ENCODE assay signal across 23 cellular contexts in genomic region chr4:169557061-169557636, GRCh38. TPM values are rescaled to one million over a fixed set of nuclear protein-coding genes. Genes with fewer than 3 reads are reported as not detected.
DNase-seq lines count a peak whose midpoint lies in the region; ATAC-seq and TF ChIP-seq lines count a peak whose summit lies in the region.
"Had no signal": no experiment of that assay in that cellular context is flagged by ENCODE, and none has a peak within 500 bp of the region (broad histone marks: within the 10 kb centered on the region; RNA-seq: fewer than 3 reads in every experiment).

No MANE protein-coding gene starts in this region.

- H3K9me3 Mint-ChIP-seq in activated CD4-positive, alpha-beta memory T cell treated with anti-CD3 and anti-CD28 coated beads for 36 hours = no peaks in the 10 kb centered on the region
- H3K9me3 Mint-ChIP-seq in naive thymus-derived CD4-positive, alpha-beta T cell = peaks cover 0 to 16% (median 3%) of the 10 kb centered on the region in 11 donors
- H3K9me3 Mint-ChIP-seq: activated naive CD8-positive, alpha-beta T cell treated with anti-CD3 and anti-CD28 coated beads, Interleukin-2, amount 10 ng/mL, durations not matched to agents 7 days and 5 days; activated T-helper 17 cell treated with anti-CD3 and anti-CD28 coated beads, Interleukin-2, amount 50 U/mL, for 72 hours had no signal

- intact Hi-C loops in activated CD4-positive, alpha-beta memory T cell treated with anti-CD3 and anti-CD28 coated beads for 36 hours (cut with micrococcal nuclease) = no loop called here
- intact Hi-C loops in naive thymus-derived CD4-positive, alpha-beta T cell (cut with micrococcal nuclease) = no loop called here

- peaks cover 45% of the 10 kb centered on the region for H3K36me3 Mint-ChIP-seq in activated CD4-positive, alpha-beta memory T cell treated with anti-CD3 and anti-CD28 coated beads for 36 hours
- H3K36me3 Mint-ChIP-seq in naive thymus-derived CD4-positive, alpha-beta T cell = peaks cover 8 to 63% (median 55%) of the 10 kb centered on the region in 5 donors

- H3K9me3 ChIP-seq in naive thymus-derived CD4-positive, alpha-beta T cell (ENCODE audit: control insufficient read depth in 2 of 3, low read length in 3 of 3) = no peaks in the 10 kb centered on the region
- H3K9me3 ChIP-seq: testis had no signal

- H3K4me1 ChIP-seq in naive thymus-derived CD4-positive, alpha-beta T cell (ENCODE audit: control insufficient read depth in 2 of 2, insufficient read depth in 2 of 2, low read length in 2 of 2) = no peaks in the 10 kb centered on the region
- H3K4me1 ChIP-seq: parathyroid adenoma, testis had no signal

- H3K27me3 ChIP-seq in naive thymus-derived CD4-positive, alpha-beta T cell (ENCODE audit: control insufficient read depth in 2 of 2, insufficient read depth in 2 of 2, low read length in 2 of 2) = no peaks in the 10 kb centered on the region
- H3K27me3 ChIP-seq: testis had no signal

- in situ Hi-C loops in astrocyte of the cerebellum (cut with HindIII; ENCODE audit: low sequenced_read_pairs) = no loop called here

- H3K27ac Mint-ChIP-seq in activated CD4-positive, alpha-beta memory T cell treated with anti-CD3 and anti-CD28 coated beads for 36 hours = no peak overlapping the region
- H3K27ac Mint-ChIP-seq in naive thymus-derived CD4-positive, alpha-beta T cell = no peak overlapping the region
- H3K27ac Mint-ChIP-seq: activated CD4-positive, alpha-beta T cell treated with anti-CD3 and anti-CD28 coated beads for 36 hours; activated naive CD8-positive, alpha-beta T cell treated with anti-CD3 and anti-CD28 coated beads, Interleukin-2, amount 10 ng/mL, durations not matched to agents 7 days and 5 days; activated T-helper 17 cell treated with anti-CD3 and anti-CD28 coated beads, Interleukin-2, amount 50 U/mL, for 72 hours; CD14-positive monocyte; memory B cell; stimulated activated naive B cell treated with anti-CD40 and anti-IgM and Interleukin-4, amounts not matched to agents 10 μg/mL and 1 μg/mL and 100 μg/mL, for 72 hours had no signal

- ATAC-seq in naive thymus-derived CD4-positive, alpha-beta T cell = no peak
- ATAC-seq in HG03045 (IDR thresholded peaks at IDR 0.05; ENCODE audit: unreplicated experiment) = no peak
- ATAC-seq: activated CD4-positive, alpha-beta T cell treated with anti-CD3 and anti-CD28 coated beads for 36 hours; activated T-helper 17 cell treated with anti-CD3 and anti-CD28 coated beads, Interleukin-2, amount 50 U/mL, for 72 hours; GM12878; naive thymus-derived CD8-positive, alpha-beta T cell; stimulated activated naive B cell treated with anti-CD40 and anti-IgM and Interleukin-4, amounts not matched to agents 10 μg/mL and 1 μg/mL and 100 μg/mL, for 72 hours had no signal

- CTCF ChIA-PET in activated CD4-positive, alpha-beta memory T cell treated with anti-CD3 and anti-CD28 coated beads for 36 hours (lab: Charles Lee) = no interaction called here
- CTCF ChIA-PET in naive thymus-derived CD4-positive, alpha-beta T cell (lab: Charles Lee) = no interaction called here

- no peak for TF ChIP-seq CTCF in LNCaP clone FGC (IDR thresholded peaks at IDR 0.05; ENCODE audit: control insufficient read depth, extremely low read depth, insufficient read depth)
- TF ChIP-seq CTCF in astrocyte of the cerebellum (IDR thresholded peaks at IDR 0.05; ENCODE audit: low read depth, low read length, missing control alignments) = no peak

- POLR2A ChIA-PET in activated CD4-positive, alpha-beta memory T cell treated with anti-CD3 and anti-CD28 coated beads for 36 hours (lab: Charles Lee) = no interaction called here
- POLR2A ChIA-PET in naive thymus-derived CD4-positive, alpha-beta T cell (lab: Charles Lee) = no interaction called here

- H3K27ac ChIP-seq in naive thymus-derived CD4-positive, alpha-beta T cell (ENCODE audit: low read depth, low read length) = no peak overlapping the region
- H3K27ac ChIP-seq: GM23248, parathyroid adenoma, testis had no signal

- H3K27me3 Mint-ChIP-seq in activated CD4-positive, alpha-beta memory T cell treated with anti-CD3 and anti-CD28 coated beads for 36 hours = no peaks in the 10 kb centered on the region
- no peaks in the 10 kb centered on the region for H3K27me3 Mint-ChIP-seq in naive thymus-derived CD4-positive, alpha-beta T cell
- H3K27me3 Mint-ChIP-seq: activated CD4-positive, alpha-beta T cell treated with anti-CD3 and anti-CD28 coated beads for 36 hours; activated naive CD8-positive, alpha-beta T cell treated with anti-CD3 and anti-CD28 coated beads, Interleukin-2, amount 10 ng/mL, durations not matched to agents 7 days and 5 days; activated T-helper 17 cell treated with anti-CD3 and anti-CD28 coated beads, Interleukin-2, amount 50 U/mL, for 72 hours; memory B cell; naive thymus-derived CD8-positive, alpha-beta T cell; stimulated activated naive B cell treated with anti-CD40 and anti-IgM and Interleukin-4, amounts not matched to agents 10 μg/mL and 1 μg/mL and 100 μg/mL, for 72 hours had no signal

- no peaks in the 10 kb centered on the region for H3K4me1 Mint-ChIP-seq in activated CD4-positive, alpha-beta memory T cell treated with anti-CD3 and anti-CD28 coated beads for 36 hours (ENCODE audit: low read depth)
- no peaks in the 10 kb centered on the region for H3K4me1 Mint-ChIP-seq in naive thymus-derived CD4-positive, alpha-beta T cell
- H3K4me1 Mint-ChIP-seq: activated CD4-positive, alpha-beta T cell treated with anti-CD3 and anti-CD28 coated beads for 36 hours; activated T-helper 17 cell treated with anti-CD3 and anti-CD28 coated beads, Interleukin-2, amount 50 U/mL, for 72 hours; CD14-positive monocyte; memory B cell; naive thymus-derived CD8-positive, alpha-beta T cell had no signal

- DNase-seq in Daoy (ENCODE audit: low read depth) = peak; percentile 35
- DNase-seq in LNCaP clone FGC (ENCODE audit: low read depth) = peak; percentile 50
- peak; percentile 23 for DNase-seq in astrocyte of the cerebellum (ENCODE audit: low read depth)
- DNase-seq in kidney tubule cell (ENCODE audit: low spot score) = peak; percentile 61
- DNase-seq in activated CD4-positive, alpha-beta memory T cell treated with anti-CD3 and anti-CD28 coated beads for 36 hours = no peak
- no peak for DNase-seq in islet precursor cell
- DNase-seq in naive thymus-derived CD4-positive, alpha-beta T cell = no peak
- DNase-seq: activated CD4-positive, alpha-beta T cell treated with anti-CD3 and anti-CD28 coated beads for 36 hours; activated naive CD8-positive, alpha-beta T cell treated with anti-CD3 and anti-CD28 coated beads, Interleukin-2, amount 10 ng/mL, durations not matched to agents 7 days and 5 days; foreskin fibroblast; GM23248; Kasumi-1; kidney; naive thymus-derived CD8-positive, alpha-beta T cell; NCI-H524; stimulated activated naive B cell treated with anti-CD40 and anti-IgM and Interleukin-4, amounts not matched to agents 10 μg/mL and 1 μg/mL and 100 μg/mL, for 72 hours; testis had no signal

- peaks cover 0 to 36% (median 0%) of the 10 kb centered on the region in 3 experiments for H3K36me3 ChIP-seq in naive thymus-derived CD4-positive, alpha-beta T cell (ENCODE audit: control insufficient read depth in 2 of 3, insufficient read depth in 3 of 3, low read length in 3 of 3)

- H3K4me3 ChIP-seq in LNCaP clone FGC (ENCODE audit: low read depth, low read length) (no peak overlapping the region), astrocyte of the cerebellum (ENCODE audit: low read depth, low read length) (no peak overlapping the region)
- H3K4me3 ChIP-seq in naive thymus-derived CD4-positive, alpha-beta T cell (ENCODE audit: low read length) = no peak overlapping the region
- H3K4me3 ChIP-seq: GM12878, GM23248, testis had no signal

- H3K4me3 Mint-ChIP-seq in activated CD4-positive, alpha-beta memory T cell treated with anti-CD3 and anti-CD28 coated beads for 36 hours = no peak overlapping the region
- no peak overlapping the region for H3K4me3 Mint-ChIP-seq in naive thymus-derived CD4-positive, alpha-beta T cell
- H3K4me3 Mint-ChIP-seq: activated CD4-positive, alpha-beta T cell treated with anti-CD3 and anti-CD28 coated beads for 36 hours; activated naive CD8-positive, alpha-beta T cell treated with anti-CD3 and anti-CD28 coated beads, Interleukin-2, amount 10 ng/mL, durations not matched to agents 7 days and 5 days; activated T-helper 17 cell treated with anti-CD3 and anti-CD28 coated beads, Interleukin-2, amount 50 U/mL, for 72 hours; CD14-positive monocyte; memory B cell; naive thymus-derived CD8-positive, alpha-beta T cell; stimulated activated naive B cell treated with anti-CD40 and anti-IgM and Interleukin-4, amounts not matched to agents 10 μg/mL and 1 μg/mL and 100 μg/mL, for 72 hours had no signal

RNA-seq across cellular contexts. Expression of gene NEK1, which starts 55.2 kb away (rescaled TPM):
- total RNA-seq in Daoy (2014; rRNA removed; shearing (Covaris generic)) = 3.8 and 4.7 TPM in 2 replicates
- 10 to 100 TPM; 10.7 to 11.4 TPM for total RNA-seq in activated CD4-positive, alpha-beta memory T cell treated with anti-CD3 and anti-CD28 coated beads for 36 hours
- 10 to 100 TPM; 13.7 to 21.0 (median 17.4) TPM for total RNA-seq in naive thymus-derived CD4-positive, alpha-beta T cell
- 10 to 100 TPM in 1 of 2 donors, 1 to 10 TPM in 1; 7.8 to 11.9 TPM for polyA plus RNA-seq in naive thymus-derived CD4-positive, alpha-beta T cell

Comparison
In these comparisons a context has a peak if more than half of its experiments do, and no peak if none do; other contexts are left out.
1. DNase-seq: peak in Daoy (single experiment), LNCaP clone FGC (single experiment), astrocyte of the cerebellum (single experiment) and kidney tubule cell (single experiment); none in activated CD4-positive, alpha-beta memory T cell treated with anti-CD3 and anti-CD28 coated beads for 36 hours (single experiment), islet precursor cell (single experiment) and naive thymus-derived CD4-positive, alpha-beta T cell (0 of 9).